14 cellular contexts compared by ENCODE assay signal in genomic region chr2:42051168-42052125, GRCh38. TPM values are rescaled to one million over a fixed set of nuclear protein-coding genes. Genes with fewer than 3 reads are reported as not detected.
DNase-seq lines count a peak whose midpoint lies in the region; ATAC-seq and TF ChIP-seq lines count a peak whose summit lies in the region.
"Had no signal": no experiment of that assay in that cellular context is flagged by ENCODE, and none has a peak within 500 bp of the region (broad histone marks: within the 10 kb centered on the region; RNA-seq: fewer than 3 reads in every experiment).

No MANE protein-coding gene starts in this region.

- WGBS in HUES64, result 72% methylated on average over 15 of the region's 16 CpGs
- 70% methylated on average over 9 of the region's 16 CpGs for WGBS in mesenchymal stem cell

- H3K4me2 ChIP-seq in mesenchymal stem cell (ENCODE audit: low read length, poor library complexity, severe bottlenecking), result no peak overlapping the region
- H3K4me2 ChIP-seq: KMS-11 had no signal

- peaks cover 29% of the 10 kb centered on the region for H3K36me3 ChIP-seq in HUES64 (ENCODE audit: insufficient read depth, low read length)
- H3K36me3 ChIP-seq in mesenchymal stem cell (ENCODE audit: control insufficient read depth in 1 of 2, insufficient read depth in 2 of 2, low read depth in 1 of 2, low read length in 2 of 2), result peaks cover 29 to 31% of the 10 kb centered on the region in 2 experiments
- H3K36me3 ChIP-seq in subcutaneous abdominal adipose tissue (ENCODE audit: control insufficient read depth in 5 of 5, insufficient read depth in 5 of 5, low read length in 5 of 5), result peaks cover 0 to 38% (median 34%) of the 10 kb centered on the region in 5 donors

- H3K4me3 ChIP-seq in HUES64 (ENCODE audit: low read length), result peak overlapping the region; percentile 59; the same call in 1 of the 2 replicates
- peak overlapping the region in 5 of 59 donors; percentile 8 to 84 (median 77) for H3K4me3 ChIP-seq in dorsolateral prefrontal cortex
- H3K4me3 ChIP-seq in mesenchymal stem cell (ENCODE audit: insufficient read depth in 1 of 2, low read depth in 1 of 2, low read length in 2 of 2), result peak overlapping the region in 1 of 2 experiments; percentile 84
- peak overlapping the region; percentile 85 to 99 (median 98) for H3K4me3 ChIP-seq in subcutaneous abdominal adipose tissue (ENCODE audit: low read depth in 1 of 5, low read length in 5 of 5)

- peak overlapping the region; percentile 24 to 29 for H2BK12ac ChIP-seq in mesenchymal stem cell (ENCODE audit: low read length in 2 of 2)

- peak overlapping the region; percentile 22 to 70 for H3K4ac ChIP-seq in mesenchymal stem cell (ENCODE audit: low read depth in 1 of 2, low read length in 2 of 2)

- H3K27me3 ChIP-seq in HUES64 (ENCODE audit: insufficient read depth, low read length), result peaks cover 14% of the 10 kb centered on the region
- H3K27me3 ChIP-seq in dorsolateral prefrontal cortex, result no peaks in the 10 kb centered on the region
- no peaks in the 10 kb centered on the region for H3K27me3 ChIP-seq in mesenchymal stem cell (ENCODE audit: control insufficient read depth in 1 of 2, insufficient read depth in 1 of 2, low read length in 2 of 2)
- no peaks in the 10 kb centered on the region for H3K27me3 ChIP-seq in subcutaneous abdominal adipose tissue (ENCODE audit: control insufficient read depth in 5 of 5, insufficient read depth in 4 of 5, low read length in 5 of 5)

- H3K4me1 ChIP-seq in HUES64 (ENCODE audit: insufficient read depth, low read length) (peaks cover 43% of the 10 kb centered on the region), mesenchymal stem cell (ENCODE audit: control insufficient read depth, insufficient read depth, low read depth, low read length) (peaks cover 55% of the 10 kb centered on the region), subcutaneous abdominal adipose tissue (ENCODE audit: control insufficient read depth in 5 of 5, insufficient read depth in 5 of 5, low read length in 5 of 5) (peaks cover 25 to 88% (median 79%) of the 10 kb centered on the region in 5 donors)

- peak overlapping the region; percentile 45 to 73 for H3K18ac ChIP-seq in mesenchymal stem cell (ENCODE audit: low read depth in 1 of 2, low read length in 2 of 2)

- H3K9me3 Mint-ChIP-seq in activated CD8-positive, alpha-beta memory T cell treated with anti-CD3 and anti-CD28 coated beads, Interleukin-2, amount 10 ng/mL, durations not matched to agents 7 days and 5 days (ENCODE audit: low read depth), result no peaks in the 10 kb centered on the region
- no peaks in the 10 kb centered on the region for H3K9me3 Mint-ChIP-seq in naive thymus-derived CD8-positive, alpha-beta T cell
- H3K9me3 Mint-ChIP-seq in activated T-cell treated with anti-CD3 and anti-CD28 coated beads, Interleukin-2, amount 50 U/mL, for 4 hours, result no peaks in the 10 kb centered on the region
- H3K9me3 Mint-ChIP-seq: HFFc6 had no signal

- H4K91ac ChIP-seq in mesenchymal stem cell (ENCODE audit: low read length), result peak overlapping the region; percentile 55

- intact Hi-C loops in dorsolateral prefrontal cortex (cut with DNase I), result no loop called here

- POLR2A ChIA-PET in naive thymus-derived CD8-positive, alpha-beta T cell (lab: Charles Lee), result no interaction called here

- peak overlapping the region; percentile 42 for H2AK5ac ChIP-seq in mesenchymal stem cell (ENCODE audit: low read length, severe bottlenecking)

- peak overlapping the region; percentile 74 for H2BK120ac ChIP-seq in mesenchymal stem cell (ENCODE audit: low read depth, low read length)

- H3K14ac ChIP-seq in mesenchymal stem cell (ENCODE audit: low read length in 2 of 2), result peak overlapping the region in 1 of 2 experiments; percentile 23

- H2BK15ac ChIP-seq in mesenchymal stem cell (ENCODE audit: low read depth, poor library complexity, severe bottlenecking), result peak overlapping the region; percentile 65

- TF ChIP-seq CTCF in dorsolateral prefrontal cortex (IDR thresholded peaks at IDR 0.05 in 54 of 56, conservative IDR thresholded peaks at IDR 0.05 in 2 of 56; ENCODE audit: low read depth in 1 of 56, partially characterized antibody in 56 of 56), result no peak

- H3K79me1 ChIP-seq in mesenchymal stem cell (replicated peaks; ENCODE audit: low read length, poor library complexity, severe bottlenecking), result peaks cover 42% of the 10 kb centered on the region

- no peak overlapping the region; the same call in 1 of the 2 replicates for H3K27ac ChIP-seq in HUES64 (ENCODE audit: low read depth, low read length)
- H3K27ac ChIP-seq in dorsolateral prefrontal cortex, result peak overlapping the region in 32 of 59 donors; percentile 7 to 86 (median 47)
- H3K27ac ChIP-seq in mesenchymal stem cell (ENCODE audit: low read length, poor library complexity, severe bottlenecking), result no peak overlapping the region
- peak overlapping the region; percentile 100 for H3K27ac ChIP-seq in subcutaneous abdominal adipose tissue (ENCODE audit: low read depth, low read length)
- H3K27ac ChIP-seq: KMS-11 had no signal

- peaks cover 2% of the 10 kb centered on the region for H3K4me1 Mint-ChIP-seq in activated CD8-positive, alpha-beta memory T cell treated with anti-CD3 and anti-CD28 coated beads, Interleukin-2, amount 10 ng/mL, durations not matched to agents 7 days and 5 days
- H3K4me1 Mint-ChIP-seq in naive thymus-derived CD8-positive, alpha-beta T cell, result peaks cover 3 to 10% (median 8%) of the 10 kb centered on the region in 4 donors
- peaks cover 2% of the 10 kb centered on the region for H3K4me1 Mint-ChIP-seq in activated T-cell treated with anti-CD3 and anti-CD28 coated beads, Interleukin-2, amount 50 U/mL, for 4 hours (ENCODE audit: low read depth)

- H3K9me3 ChIP-seq in HUES64 (ENCODE audit: insufficient read depth, low read depth, low read length), result no peaks in the 10 kb centered on the region
- H3K9me3 ChIP-seq in mesenchymal stem cell (ENCODE audit: control insufficient read depth, low read length), result no peaks in the 10 kb centered on the region
- H3K9me3 ChIP-seq in subcutaneous abdominal adipose tissue (ENCODE audit: control insufficient read depth in 5 of 5, low read length in 5 of 5), result no peaks in the 10 kb centered on the region

- no peak overlapping the region for H3K9ac ChIP-seq in HUES64 (ENCODE audit: low read depth, low read length)
- H3K9ac ChIP-seq in mesenchymal stem cell (ENCODE audit: low read length), result peak overlapping the region; percentile 85
- H3K9ac ChIP-seq in subcutaneous abdominal adipose tissue (ENCODE audit: low read length in 5 of 5), result peak overlapping the region; percentile 85 to 99 (median 95)
- H3K9ac ChIP-seq: KMS-11 had no signal

- no peaks in the 10 kb centered on the region for H3K36me3 Mint-ChIP-seq in activated CD8-positive, alpha-beta memory T cell treated with anti-CD3 and anti-CD28 coated beads, Interleukin-2, amount 10 ng/mL, durations not matched to agents 7 days and 5 days
- no peaks in the 10 kb centered on the region for H3K36me3 Mint-ChIP-seq in naive thymus-derived CD8-positive, alpha-beta T cell
- no peaks in the 10 kb centered on the region for H3K36me3 Mint-ChIP-seq in activated T-cell treated with anti-CD3 and anti-CD28 coated beads, Interleukin-2, amount 50 U/mL, for 4 hours (ENCODE audit: insufficient read depth)

- H3K27ac Mint-ChIP-seq in activated CD8-positive, alpha-beta memory T cell treated with anti-CD3 and anti-CD28 coated beads, Interleukin-2, amount 10 ng/mL, durations not matched to agents 7 days and 5 days, result no peak overlapping the region
- no peak overlapping the region for H3K27ac Mint-ChIP-seq in naive thymus-derived CD8-positive, alpha-beta T cell
- H3K27ac Mint-ChIP-seq: HFFc6 had no signal

- peak overlapping the region; percentile 79 for H4K8ac ChIP-seq in mesenchymal stem cell (ENCODE audit: low read length)

- H3K27me3 Mint-ChIP-seq in activated CD8-positive, alpha-beta memory T cell treated with anti-CD3 and anti-CD28 coated beads, Interleukin-2, amount 10 ng/mL, durations not matched to agents 7 days and 5 days, result peaks cover 41% of the 10 kb centered on the region
- H3K27me3 Mint-ChIP-seq in naive thymus-derived CD8-positive, alpha-beta T cell, result peaks cover 9 to 47% (median 28%) of the 10 kb centered on the region in 5 donors
- peaks cover 41% of the 10 kb centered on the region for H3K27me3 Mint-ChIP-seq in activated T-cell treated with anti-CD3 and anti-CD28 coated beads, Interleukin-2, amount 50 U/mL, for 4 hours (ENCODE audit: low read depth)

- CTCF ChIA-PET in activated CD8-positive, alpha-beta memory T cell treated with anti-CD3 and anti-CD28 coated beads, Interleukin-2, amount 10 ng/mL, durations not matched to agents 7 days and 5 days (lab: Charles Lee), result no interaction called here

- peak overlapping the region in 1 of 2 experiments; percentile 1 for H3K23ac ChIP-seq in mesenchymal stem cell (ENCODE audit: low read length in 2 of 2)

- H2AFZ ChIP-seq in mesenchymal stem cell (ENCODE audit: low read depth, low read length), result no peak overlapping the region

- H2BK5ac ChIP-seq in mesenchymal stem cell (ENCODE audit: low read depth, low read length, poor library complexity, severe bottlenecking), result no peak overlapping the region

- no peak for DNase-seq in dorsolateral prefrontal cortex
- peak; percentile 14 for DNase-seq in mesenchymal stem cell
- DNase-seq in activated CD8-positive, alpha-beta memory T cell treated with anti-CD3 and anti-CD28 coated beads, Interleukin-2, amount 10 ng/mL, durations not matched to agents 7 days and 5 days, result no peak
- DNase-seq in naive thymus-derived CD8-positive, alpha-beta T cell, result no peak
- DNase-seq in activated T-cell treated with anti-CD3 and anti-CD28 coated beads, Interleukin-2, amount 50 U/mL, for 4 hours, result no peak
- DNase-seq in NCI-H2029 treated with DMSO at 0.1 percent for 48 hours (lab: John Stamatoyannopoulos, UW), result no peak
- DNase-seq: activated CD8-positive, alpha-beta memory T cell treated with anti-CD3 and anti-CD28 coated beads, Interleukin-2, amount 50 U/mL, for 4 hours; amygdala; HFFc6; T1000 had no signal

- no peak for ATAC-seq in activated CD8-positive, alpha-beta memory T cell treated with anti-CD3 and anti-CD28 coated beads, Interleukin-2, amount 10 ng/mL, durations not matched to agents 7 days and 5 days
- ATAC-seq in naive thymus-derived CD8-positive, alpha-beta T cell, result no peak
- no peak for ATAC-seq in activated T-cell treated with anti-CD3 and anti-CD28 coated beads, Interleukin-2, amount 50 U/mL, for 4 hours

- no peak overlapping the region for H3K4me3 Mint-ChIP-seq in activated CD8-positive, alpha-beta memory T cell treated with anti-CD3 and anti-CD28 coated beads, Interleukin-2, amount 10 ng/mL, durations not matched to agents 7 days and 5 days
- H3K4me3 Mint-ChIP-seq in naive thymus-derived CD8-positive, alpha-beta T cell, result peak overlapping the region in 1 of 10 donors; percentile 41
- H3K4me3 Mint-ChIP-seq in activated T-cell treated with anti-CD3 and anti-CD28 coated beads, Interleukin-2, amount 50 U/mL, for 4 hours, result no peak overlapping the region
- H3K4me3 Mint-ChIP-seq: HFFc6 had no signal

RNA-seq across cellular contexts. Expression of gene PKDCC, which starts 3.6 kb away (rescaled TPM):
- polyA plus RNA-seq in HUES64 (2013, experiment 1 of 2), result 98.9 TPM
- 117 TPM for polyA plus RNA-seq in HUES64 (2013, experiment 2 of 2)
- total RNA-seq in dorsolateral prefrontal cortex, result 10 to 100 TPM; 26.5 to 91.2 (median 49.3) TPM
- polyA plus RNA-seq in mesenchymal stem cell (2013, experiment 1 of 2), result 35.7 TPM
- 35.3 TPM for polyA plus RNA-seq in mesenchymal stem cell (2013, experiment 2 of 2)
- total RNA-seq in activated CD8-positive, alpha-beta memory T cell treated with anti-CD3 and anti-CD28 coated beads, Interleukin-2, amount 10 ng/mL, durations not matched to agents 7 days and 5 days, result not detected
- not detected for total RNA-seq in naive thymus-derived CD8-positive, alpha-beta T cell
- polyA plus RNA-seq in naive thymus-derived CD8-positive, alpha-beta T cell, result not detected
- under 1 TPM in 1 of 3 donors, not detected in 2; 0.19 TPM for total RNA-seq in activated T-cell treated with anti-CD3 and anti-CD28 coated beads, Interleukin-2, amount 50 U/mL, for 4 hours
- total RNA-seq: HFFc6, OCI-LY7 had no signal

Comparison
In these comparisons a context has a peak if more than half of its experiments do, and no peak if none do; other contexts are left out.
1. H3K27ac ChIP-seq: peak in dorsolateral prefrontal cortex (32 of 59) and subcutaneous abdominal adipose tissue (single experiment); none in HUES64 (single experiment) and mesenchymal stem cell (single experiment).
2. RNA of gene PKDCC, which starts 3.6 kb away (total RNA-seq): 26.5 to 91.2 TPM in dorsolateral prefrontal cortex; 0.19 TPM in activated T-cell treated with anti-CD3 and anti-CD28 coated beads, Interleukin-2, amount 50 U/mL, for 4 hours, not detected in activated CD8-positive, alpha-beta memory T cell treated with anti-CD3 and anti-CD28 coated beads, Interleukin-2, amount 10 ng/mL, durations not matched to agents 7 days and 5 days and not detected in naive thymus-derived CD8-positive, alpha-beta T cell; every median in the first group is over 10 times any median in the second.